Comparison of ENCODE assay signal across 10 cellular contexts in the genomic region with DNA sequence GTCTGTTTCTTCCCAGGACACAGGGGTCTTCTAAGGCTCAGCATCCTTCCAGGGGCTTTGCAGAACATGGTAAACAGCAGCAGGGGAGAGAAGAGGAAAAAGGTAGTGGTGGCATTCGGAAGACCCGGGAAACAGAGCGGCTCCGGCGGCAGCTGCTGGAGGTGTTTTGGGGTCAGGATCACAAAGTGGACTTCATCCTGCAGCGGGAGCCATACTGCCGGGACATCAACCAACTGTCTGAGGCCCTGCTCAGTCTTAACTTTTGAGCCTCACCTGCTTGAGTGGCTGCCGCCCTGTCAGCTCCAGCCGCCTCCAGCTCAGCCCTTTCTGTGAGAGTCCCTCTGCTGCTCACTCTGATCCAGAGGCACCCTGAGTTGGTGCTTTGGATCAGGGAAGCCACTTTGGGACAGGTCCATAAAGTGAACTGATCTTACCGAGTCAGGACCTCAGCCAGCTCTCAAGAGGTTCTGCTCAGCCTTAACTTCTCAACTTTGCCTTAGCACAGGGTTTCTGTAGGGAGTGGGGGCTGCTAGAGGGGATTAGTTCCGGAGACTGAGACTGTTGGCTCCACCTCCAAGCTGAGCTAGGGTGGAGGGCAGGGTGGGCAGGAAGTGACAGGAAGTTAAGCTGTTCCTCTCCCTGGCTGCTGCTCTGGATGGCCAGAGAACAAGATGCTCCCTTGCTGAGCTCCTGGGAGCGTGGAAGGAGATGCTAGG. TPM values are rescaled to one million over a fixed set of nuclear protein-coding genes. Genes with fewer than 3 reads are reported as not detected.
A peak's percentile ranks its signal among the peaks of the same experiment; 100 is the strongest.
DNase-seq lines count a peak whose midpoint lies in the region; ATAC-seq and TF ChIP-seq lines count a peak whose summit lies in the region.
"Had no signal": no experiment of that assay in that cellular context is flagged by ENCODE, and none has a peak within 500 bp of the region (broad histone marks: within the 10 kb centered on the region; RNA-seq: fewer than 3 reads in every experiment).

No MANE protein-coding gene starts in this region.

- TF ChIP-seq EP300 in sigmoid colon (IDR thresholded peaks at IDR 0.05), result no peak

- H3K4me1 ChIP-seq in Panc1 (ENCODE audit: control insufficient read depth, insufficient read depth, low read length), result peaks cover 16% of the 10 kb centered on the region
- peaks cover 0 to 48% (median 45%) of the 10 kb centered on the region in 4 donors for H3K4me1 ChIP-seq in sigmoid colon

- H3K36me3 ChIP-seq in Panc1 (ENCODE audit: control insufficient read depth, insufficient read depth, low read length) (peaks cover 2% of the 10 kb centered on the region), sigmoid colon (peaks cover 17 to 89% (median 42%) of the 10 kb centered on the region in 4 donors)

- intact Hi-C loops in Panc1 (cut with micrococcal nuclease; ENCODE audit: unreplicated experiment) (no loop called here), sigmoid colon (cut with DNase I) (loop anchor here (10.0 kb wide), 2 partner anchors 292 to 1592 kb away; a partner anchor contains a TSS)
- intact Hi-C loops in dendritic cell treated with granulocyte-macrophage colony-stimulating factor and Interleukin-4, amounts not matched to agents 40 ng/mL and 50 ng/mL, for 4 days (cut with micrococcal nuclease), result no loop called here

- ATAC-seq in Panc1, result no peak
- no peak for ATAC-seq in activated CD4-positive, CD25-positive, alpha-beta regulatory T cell treated with anti-CD3 and anti-CD28 coated beads, Interleukin-2, amount 50 U/mL, for 24 hours
- no peak for ATAC-seq in HG03159 (IDR thresholded peaks at IDR 0.05; ENCODE audit: unreplicated experiment)

- peak overlapping the region; percentile 9 for H3K4me3 Mint-ChIP-seq in dendritic cell treated with granulocyte-macrophage colony-stimulating factor and Interleukin-4, amounts not matched to agents 40 ng/mL and 50 ng/mL, for 4 days

- CTCF ChIA-PET in Panc1 (lab: Charles Lee), result interaction anchor here (0.5 to 1.1 kb wide), 6 partner anchors 34 to 453 kb away, joined by 3 to 10 read pairs (median 3); a partner anchor contains a TSS

- H3K27me3 Mint-ChIP-seq in dendritic cell treated with granulocyte-macrophage colony-stimulating factor and Interleukin-4, amounts not matched to agents 40 ng/mL and 50 ng/mL, for 4 days, result no peaks in the 10 kb centered on the region

- no peaks in the 10 kb centered on the region for H3K9me3 Mint-ChIP-seq in dendritic cell treated with granulocyte-macrophage colony-stimulating factor and Interleukin-4, amounts not matched to agents 40 ng/mL and 50 ng/mL, for 4 days

- H3K27me3 ChIP-seq in Panc1 (ENCODE audit: control insufficient read depth, insufficient read depth, low read length), result no peaks in the 10 kb centered on the region
- H3K27me3 ChIP-seq in sigmoid colon, result no peaks in the 10 kb centered on the region

- H3K27ac Mint-ChIP-seq in dendritic cell treated with granulocyte-macrophage colony-stimulating factor and Interleukin-4, amounts not matched to agents 40 ng/mL and 50 ng/mL, for 4 days, result peak overlapping the region; percentile 82

- no peak for TF ChIP-seq POLR2A in sigmoid colon (IDR thresholded peaks at IDR 0.05)

- TF ChIP-seq CTCF in GM13976 (IDR thresholded peaks at IDR 0.05; ENCODE audit: borderline replicate concordance, control extremely low read depth, extremely low read depth, insufficient read depth, missing control alignments) (no peak), Panc1 (IDR thresholded peaks at IDR 0.05) (peak; percentile 54), sigmoid colon (IDR thresholded peaks at IDR 0.05) (peak in 1 of 4 experiments; percentile 4)

- DNase-seq in GM13976 (ENCODE audit: low spot score) (peak; percentile 10), Panc1 (ENCODE audit: low read depth, low spot score) (no peak), sigmoid colon (peak; percentile 64), DMS114 treated with DMSO at 0.1 percent for 48 hours (lab: John Stamatoyannopoulos, UW; ENCODE audit: unreplicated experiment) (no peak)
- DNase-seq in stimulated activated CD8-positive, alpha-beta memory T cell treated with anti-CD3 and anti-CD28 coated beads, Interleukin-4, amount 100 ng/mL, for 48 hours, result no peak
- DNase-seq: activated CD8-positive, alpha-beta memory T cell treated with anti-CD3 and anti-CD28 coated beads, Interleukin-2, amount 50 U/mL, for 4 hours had no signal

- POLR2A ChIA-PET in Panc1 (lab: Charles Lee), result interaction anchor here (0.5 kb wide), 1 partner anchor 919 kb away, joined by 3 read pairs; no protein-coding TSS in a partner anchor

- peaks cover 91% of the 10 kb centered on the region for H3K36me3 Mint-ChIP-seq in dendritic cell treated with granulocyte-macrophage colony-stimulating factor and Interleukin-4, amounts not matched to agents 40 ng/mL and 50 ng/mL, for 4 days (ENCODE audit: low read depth)

- BruUV-seq in Panc1 (replicated peaks; lab: Mats Ljungman, UMichigan), result no TSS peak

- WGBS in sigmoid colon, 2 donors, result 69 to 85% methylated on average over 12 of the region's 12 CpGs

- H3K4me3 ChIP-seq in Panc1 (ENCODE audit: low read depth in 2 of 2, low read length in 2 of 2) (no peak overlapping the region), sigmoid colon (no peak overlapping the region)
- H3K4me3 ChIP-seq: HAP-1 had no signal

- H3K4me1 Mint-ChIP-seq in dendritic cell treated with granulocyte-macrophage colony-stimulating factor and Interleukin-4, amounts not matched to agents 40 ng/mL and 50 ng/mL, for 4 days (ENCODE audit: low read depth), result peaks cover 89% of the 10 kb centered on the region

- H3K27ac ChIP-seq in Panc1 (ENCODE audit: low read length), result no peak overlapping the region
- peak overlapping the region; percentile 66 to 72 (median 68) for H3K27ac ChIP-seq in sigmoid colon

- H3K9me3 ChIP-seq in Panc1 (ENCODE audit: control insufficient read depth, insufficient read depth, low read depth, low read length) (no peaks in the 10 kb centered on the region), sigmoid colon (no peaks in the 10 kb centered on the region)
- H3K9me3 ChIP-seq: HAP-1 had no signal

- in situ Hi-C loops in GM13976 (cut with MboI; ENCODE audit: low sequenced_read_pairs, unreplicated experiment) (loop anchor here (5.0 to 10.0 kb wide), 2 partner anchors 72 to 115 kb away; a partner anchor contains a TSS), Panc1 (cut with HindIII; ENCODE audit: low pct_unique_long_range_greater_than_20kb, low sequenced_read_pairs) (loop anchor here (10.0 kb wide), 1 partner anchor 102 kb away; a partner anchor contains a TSS)

RNA-seq across cellular contexts. Expression of a gene that starts 5.4 kb away (rescaled TPM):
- total RNA-seq in Panc1 (2021; ENCODE audit: unreplicated experiment), result 54.2 TPM
- polyA plus RNA-seq in Panc1 (2012; ENCODE audit: insufficient read length), result 49.1 TPM
- total RNA-seq in sigmoid colon, result 10 to 100 TPM; 30.3 to 45.4 (median 33.9) TPM
- 10 to 100 TPM; 35.4 to 57.3 (median 39.1) TPM for polyA plus RNA-seq in sigmoid colon

RNA-seq across cellular contexts. Expression of a gene that starts 7.4 kb away (rescaled TPM):
- total RNA-seq in Panc1 (2021; ENCODE audit: unreplicated experiment), result 37.6 TPM
- 31.2 TPM for polyA plus RNA-seq in Panc1 (2012; ENCODE audit: insufficient read length)
- 10 to 100 TPM; 44.6 to 60.8 (median 50.6) TPM for total RNA-seq in sigmoid colon
- 10 to 100 TPM; 16.2 to 64.6 (median 36.1) TPM for polyA plus RNA-seq in sigmoid colon

RNA-seq across cellular contexts. Expression of a gene that starts 7.7 kb away (rescaled TPM):
- total RNA-seq in Panc1 (2021; ENCODE audit: unreplicated experiment), result 1.0 TPM
- 1.6 TPM for polyA plus RNA-seq in Panc1 (2012; ENCODE audit: insufficient read length)
- 1 to 10 TPM; 1.4 to 8.9 (median 2.1) TPM for total RNA-seq in sigmoid colon
- polyA plus RNA-seq in sigmoid colon, result 1 to 10 TPM in 2 of 3 donors, under 1 TPM in 1; 0.46 to 3.6 (median 1.2) TPM

RNA-seq across cellular contexts. Expression of a gene that starts 38.4 kb away (rescaled TPM):
- total RNA-seq in Panc1 (2021; ENCODE audit: unreplicated experiment), result 0.31 TPM
- 0.21 TPM for polyA plus RNA-seq in Panc1 (2012; ENCODE audit: insufficient read length)
- total RNA-seq in sigmoid colon, result 10 to 100 TPM in 1 of 4 donors, 1 to 10 TPM in 3; 6.8 to 17.4 (median 7.0) TPM
- 1 to 10 TPM in 1 of 3 donors, under 1 TPM in 2; 0.60 to 6.5 (median 0.92) TPM for polyA plus RNA-seq in sigmoid colon

Comparison
In these comparisons a context has a peak if more than half of its experiments do, and no peak if none do; other contexts are left out.
1. DNase-seq: peak in GM13976 (single experiment) and sigmoid colon (single experiment); none in Panc1 (single experiment), DMS114 treated with DMSO at 0.1 percent for 48 hours (single experiment) and stimulated activated CD8-positive, alpha-beta memory T cell treated with anti-CD3 and anti-CD28 coated beads, Interleukin-4, amount 100 ng/mL, for 48 hours (single experiment).